In genomic region chr14:88792572-88793258, GRCh38 we compare ENCODE assay signal across 8 cellular contexts. TPM values are rescaled to one million over a fixed set of nuclear protein-coding genes. Genes with fewer than 3 reads are reported as not detected.
DNase-seq lines count a peak whose midpoint lies in the region; ATAC-seq and TF ChIP-seq lines count a peak whose summit lies in the region.

Gene EML5, minus strand, starts transcription at chr14:88792953. Its CDS starts 450 bp downstream, at chr14:88792503.

- no peak within 1 kb of the TSS for H3K27ac Mint-ChIP-seq in neural progenitor cell

- peaks cover 39% of the 10 kb centered on the region for H3K4me1 ChIP-seq in DND-41 (ENCODE audit: insufficient read depth, low read length)
- H3K4me1 ChIP-seq in KMS-11 (ENCODE audit: low read depth, poor library complexity, severe bottlenecking), result peaks cover 16% of the 10 kb centered on the region
- H3K4me1 ChIP-seq in neural progenitor cell, result no peaks in the 10 kb centered on the region
- peaks cover 15 to 26% (median 20%) of the 10 kb centered on the region in 4 donors for H3K4me1 ChIP-seq in stomach

- CTCF ChIA-PET in RWPE1 (lab: Yijun Ruan, JAX), result interaction anchor here (0.6 kb wide), 3 partner anchors 66 to 1278 kb away, joined by 3 read pairs; no protein-coding TSS in a partner anchor

- H4K20me1 ChIP-seq in DND-41 (ENCODE audit: insufficient read depth, low read length) (no peaks in the 10 kb centered on the region), KMS-11 (ENCODE audit: insufficient read depth) (no peaks in the 10 kb centered on the region), neural progenitor cell (ENCODE audit: low read depth) (peaks cover 8% of the 10 kb centered on the region)

- H3K79me2 ChIP-seq in DND-41 (ENCODE audit: insufficient read depth, low read length) (peaks cover 20% of the 10 kb centered on the region; the same call in 1 of the 2 replicates), KMS-11 (ENCODE audit: insufficient read depth, low read depth) (no peaks in the 10 kb centered on the region), neural progenitor cell (ENCODE audit: low read depth) (no peaks in the 10 kb centered on the region)

- intact Hi-C loops in stomach (cut with DNase I; ENCODE audit: low total_unique reads), result no loop called here

- H3F3A ChIP-seq in neural progenitor cell (ENCODE audit: low read depth), result peaks cover 16% of the 10 kb centered on the region

- H3K9me3 Mint-ChIP-seq in neural progenitor cell, result no peaks in the 10 kb centered on the region

- H3K4me3 ChIP-seq in DND-41 (ENCODE audit: low read depth in 1 of 2, low read length in 2 of 2), result peak within 1 kb of the TSS; percentile 67 to 97; a peak in 3 of 4 replicates
- no peak within 1 kb of the TSS for H3K4me3 ChIP-seq in KMS-11 (IDR thresholded peaks at IDR 0.05; ENCODE audit: insufficient read depth, low read depth, low read length)
- H3K4me3 ChIP-seq in foreskin fibroblast (ENCODE audit: low read depth in 1 of 2, low read length in 2 of 2), result peak within 1 kb of the TSS; percentile 66 to 68
- H3K4me3 ChIP-seq in neural progenitor cell, result peak within 1 kb of the TSS; percentile 63
- peak within 1 kb of the TSS; percentile 66 to 89 (median 72) for H3K4me3 ChIP-seq in stomach

- 0 to 2% (median 1%) methylated on average over 30 to 92 of the region's 92 CpGs for WGBS in stomach, 5 donors

- H3K9me3 ChIP-seq in DND-41 (ENCODE audit: insufficient read depth, low read length, severe bottlenecking) (no peaks in the 10 kb centered on the region), neural progenitor cell (ENCODE audit: low read depth) (no peaks in the 10 kb centered on the region), stomach (no peaks in the 10 kb centered on the region)

- H3K27me3 ChIP-seq in DND-41 (ENCODE audit: insufficient read depth, low read length, poor library complexity), result no peaks in the 10 kb centered on the region
- H3K27me3 ChIP-seq in KMS-11 (ENCODE audit: insufficient read depth, low read depth), result no peaks in the 10 kb centered on the region
- H3K27me3 ChIP-seq in neural progenitor cell, result peaks cover 69% of the 10 kb centered on the region
- peaks cover 0 to 10% (median 0%) of the 10 kb centered on the region in 3 donors for H3K27me3 ChIP-seq in stomach

- H3K4me2 ChIP-seq in DND-41 (ENCODE audit: insufficient read depth, low read length), result peak within 1 kb of the TSS; percentile 100
- H3K4me2 ChIP-seq in KMS-11, result peak within 1 kb of the TSS; percentile 52
- peak within 1 kb of the TSS; percentile 82 for H3K4me2 ChIP-seq in neural progenitor cell

- H3K27ac ChIP-seq in DND-41 (ENCODE audit: low read length) (peak within 1 kb of the TSS; percentile 74), KMS-11 (peak within 1 kb of the TSS; percentile 46), RWPE1 (no peak within 1 kb of the TSS), neural progenitor cell (no peak within 1 kb of the TSS), stomach (peak within 1 kb of the TSS; percentile 76 to 90 (median 80))

- H2AFZ ChIP-seq in DND-41 (ENCODE audit: low read depth, low read length) (peak within 1 kb of the TSS; percentile 91), KMS-11 (ENCODE audit: low read depth) (peak within 1 kb of the TSS; percentile 90), neural progenitor cell (replicated peaks) (peak within 1 kb of the TSS; percentile 96)

- no peak for TF ChIP-seq EP300 in stomach (IDR thresholded peaks at IDR 0.05)

- H3K4me3 Mint-ChIP-seq in neural progenitor cell, result peak within 1 kb of the TSS; percentile 88

- H3K36me3 ChIP-seq in DND-41 (ENCODE audit: insufficient read depth, low read length) (no peaks in the 10 kb centered on the region), KMS-11 (ENCODE audit: insufficient read depth) (no peaks in the 10 kb centered on the region), neural progenitor cell (no peaks in the 10 kb centered on the region), stomach (no peaks in the 10 kb centered on the region)

- ATAC-seq in DND-41 (ENCODE audit: insufficient read depth, low read depth) (peak; percentile 86), GM21737 (IDR thresholded peaks at IDR 0.05; ENCODE audit: unreplicated experiment) (peak; percentile 89)

- H3K27me3 Mint-ChIP-seq in neural progenitor cell (ENCODE audit: insufficient read depth, low read depth), result peaks cover 11% of the 10 kb centered on the region

- H3K9ac ChIP-seq in DND-41 (ENCODE audit: low read depth, low read length) (peak within 1 kb of the TSS; percentile 81), KMS-11 (peak within 1 kb of the TSS; percentile 53; the same call in 1 of the 2 replicates), neural progenitor cell (no peak within 1 kb of the TSS)

- no peaks in the 10 kb centered on the region for H3K36me3 Mint-ChIP-seq in neural progenitor cell

- TF ChIP-seq POLR2A in stomach (IDR thresholded peaks at IDR 0.05), result no peak

- DNase-seq in DND-41 (peak; percentile 85), RWPE1 (ENCODE audit: low spot score) (peak; percentile 69), activated gamma-delta T cell (lab: John Stamatoyannopoulos, UW) (peak; percentile 83), foreskin fibroblast (peak; percentile 51 to 85), neural progenitor cell (ENCODE audit: low spot score) (peak; percentile 93), stomach (peak; percentile 92)

- TF ChIP-seq CTCF in DND-41 (IDR thresholded peaks at IDR 0.05; ENCODE audit: borderline replicate concordance, extremely low read depth, low read length, poor library complexity, severe bottlenecking) (peak; percentile 39), KMS-11 (conservative IDR thresholded peaks at IDR 0.05; ENCODE audit: low read depth, low read length) (no peak), RWPE1 (conservative IDR thresholded peaks at IDR 0.05; ENCODE audit: low read depth) (peak; percentile 60), foreskin fibroblast (IDR thresholded peaks at IDR 0.05; ENCODE audit: low read depth, low read length) (peak; percentile 25), neural progenitor cell (IDR thresholded peaks at IDR 0.05) (peak; percentile 19), stomach (IDR thresholded peaks at IDR 0.05) (peak in 5 of 7 experiments; percentile 8 to 43 (median 34))

- POLR2A ChIA-PET in RWPE1 (lab: Yijun Ruan, JAX; ENCODE audit: low non-redundant PET), result no interaction called here

- peaks cover 3% of the 10 kb centered on the region for H3K4me1 Mint-ChIP-seq in neural progenitor cell

RNA-seq across cellular contexts. Expression of gene EML5, which starts in this region (rescaled TPM):
- 0.71 and 1.0 TPM in 2 replicates for total RNA-seq in neural progenitor cell (ENCODE audit: low replicate concordance)
- 10 to 100 TPM in 2 of 5 donors, 1 to 10 TPM in 1, under 1 TPM in 1, not detected in 1; 0.89 to 10.3 (median 6.8) TPM for total RNA-seq in stomach
- polyA plus RNA-seq in stomach, result under 1 TPM; 0.19 to 0.92 (median 0.30) TPM

Comparison
In these comparisons a context has a peak if more than half of its experiments do, and no peak if none do; other contexts are left out.
1. H3K27ac ChIP-seq: peak in DND-41 (single experiment), KMS-11 (single experiment) and stomach (5 of 5); none in RWPE1 (single experiment) and neural progenitor cell (single experiment).
2. Peak in every context shown above with its lines, with median percentiles within 50 percentile points of each other: DNase-seq, H2AFZ ChIP-seq and H3K4me2 ChIP-seq.